Comparison of ENCODE assay signal across 21 cellular contexts in the genomic region with DNA sequence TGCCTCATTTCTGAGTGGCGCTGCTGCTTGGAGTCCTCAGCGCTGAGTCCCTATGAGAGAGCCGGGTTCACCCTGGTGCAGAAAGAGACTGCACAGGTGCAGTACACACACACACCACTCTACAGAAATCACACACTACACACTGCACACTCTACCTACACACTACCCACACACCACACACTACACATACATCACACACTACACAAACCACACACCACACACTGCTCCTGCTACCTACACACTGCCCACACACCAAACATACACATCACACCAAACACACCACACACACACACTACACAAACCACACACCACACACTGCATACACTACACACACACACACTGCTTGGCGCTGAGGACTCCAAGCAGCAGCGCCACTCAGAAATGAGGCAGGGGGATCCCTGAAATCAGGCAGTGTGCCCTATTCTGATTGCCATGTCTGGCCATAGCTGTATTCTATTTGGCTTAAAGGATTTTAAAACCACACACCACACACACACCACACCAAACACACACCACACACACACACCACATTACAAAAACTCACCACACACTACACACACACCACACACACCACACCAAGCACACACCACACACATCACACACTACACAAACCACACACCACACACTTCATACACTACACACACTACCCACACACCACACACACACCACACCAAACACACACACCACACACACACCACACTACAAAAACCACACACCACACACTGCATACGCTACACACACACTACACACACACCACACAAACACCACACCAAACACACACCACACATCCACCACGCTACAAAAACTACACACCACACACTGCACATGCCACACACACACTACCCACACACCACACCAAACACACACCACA. TPM values are rescaled to one million over a fixed set of nuclear protein-coding genes. Genes with fewer than 3 reads are reported as not detected.
A peak's percentile ranks its signal among the peaks of the same experiment; 100 is the strongest.
DNase-seq lines count a peak whose midpoint lies in the region; ATAC-seq, FAIRE-seq and TF ChIP-seq lines count a peak whose summit lies in the region.
"Had no signal": no experiment of that assay in that cellular context is flagged by ENCODE, and none has a peak within 500 bp of the region (broad histone marks: within the 10 kb centered on the region; RNA-seq: fewer than 3 reads in every experiment).

No MANE protein-coding gene starts in this region.

- no peak overlapping the region for H2BK5ac ChIP-seq in mesendoderm (ENCODE audit: low read length)

- H3K9ac ChIP-seq in mesendoderm (ENCODE audit: low read length): no peak overlapping the region

- peaks cover 11% of the 10 kb centered on the region for H3K4me1 Mint-ChIP-seq in WTC11

- no peak overlapping the region for H3K27ac ChIP-seq in mesendoderm (ENCODE audit: low read depth, low read length)
- H3K27ac ChIP-seq in pancreas: no peak overlapping the region
- H3K27ac ChIP-seq: ascending aorta, hepatocyte, psoas muscle, thyroid gland had no signal

- H3K56ac ChIP-seq in mesendoderm (ENCODE audit: low read length): peak overlapping the region; percentile 25

- no peak overlapping the region for H3K18ac ChIP-seq in mesendoderm (ENCODE audit: low read length)

- H3K9me3 ChIP-seq in pancreas: no peaks in the 10 kb centered on the region
- H3K9me3 ChIP-seq: ascending aorta, psoas muscle, thyroid gland had no signal

- no peak for TF ChIP-seq POLR2A in GM12891 (IDR thresholded peaks at IDR 0.05; ENCODE audit: low read depth, low read length)

- no peak overlapping the region for H3K23ac ChIP-seq in mesendoderm (ENCODE audit: low read length)

- no peak for TF ChIP-seq CTCF in pancreas (IDR thresholded peaks at IDR 0.05)
- TF ChIP-seq CTCF in WTC11 (IDR thresholded peaks at IDR 0.05): no peak

- intact Hi-C loops in pancreas (cut with DNase I): no loop called here

- no peak for DNase-seq in GM12891 (ENCODE audit: insufficient read length, low spot score)
- DNase-seq in NAMALWA (ENCODE audit: low spot score): peak; percentile 65
- DNase-seq in mesendoderm: peak; percentile 38
- no peak for DNase-seq in pancreas
- DNase-seq in WTC11 (ENCODE audit: low spot score): no peak
- DNase-seq: activated effector memory CD4-positive, alpha-beta T cell treated with Interleukin-2 at 50 U/mL for 16 hours; Calu3; islet precursor cell; mesenchymal stem cell; NCI-H187; NCI-H510A; nephron progenitor cell; psoas muscle; SHP77; thyroid gland had no signal

- H3K36me3 Mint-ChIP-seq in WTC11: no peaks in the 10 kb centered on the region

- ATAC-seq in pancreas (no peak), WTC11 (no peak)
- ATAC-seq: psoas muscle had no signal

- no peak overlapping the region for H4K8ac ChIP-seq in mesendoderm (ENCODE audit: low read depth, low read length)

- CTCF ChIA-PET in WTC11 (lab: Charles Lee): interaction anchor here (1.9 kb wide), 1 partner anchor 27 kb away, joined by 5 read pairs; no protein-coding TSS in a partner anchor

- H3K36me3 ChIP-seq in mesendoderm (ENCODE audit: control insufficient read depth, insufficient read depth, low read length) (no peaks in the 10 kb centered on the region), pancreas (no peaks in the 10 kb centered on the region)
- H3K36me3 ChIP-seq: ascending aorta, thyroid gland had no signal

- no peaks in the 10 kb centered on the region for H3K79me2 ChIP-seq in mesendoderm (ENCODE audit: control insufficient read depth, insufficient read depth, low read length)
- H3K79me2 ChIP-seq: hepatocyte had no signal

- H3K4me3 ChIP-seq in mesendoderm (ENCODE audit: low read length) (no peak overlapping the region), pancreas (no peak overlapping the region)
- H3K4me3 ChIP-seq: ascending aorta, hepatocyte, psoas muscle, smooth muscle cell, thyroid gland had no signal

- no peaks in the 10 kb centered on the region for H3K27me3 ChIP-seq in mesendoderm (ENCODE audit: insufficient read depth, low read length, poor library complexity)
- H3K27me3 ChIP-seq in pancreas: no peaks in the 10 kb centered on the region
- H3K27me3 ChIP-seq: ascending aorta, thyroid gland had no signal

- H3K4me2 ChIP-seq in mesendoderm (ENCODE audit: low read length): no peak overlapping the region
- H3K4me2 ChIP-seq: hepatocyte, smooth muscle cell had no signal

- no peak overlapping the region for H3K4ac ChIP-seq in mesendoderm (ENCODE audit: low read depth, low read length)

- no peak overlapping the region for H2BK15ac ChIP-seq in mesendoderm (replicated peaks; ENCODE audit: low read depth)

- FAIRE-seq in GM12891 (lab: Jason Lieb, UNC) (peak; percentile 98), pancreas (lab: Jason Lieb, UNC) (no peak)
- FAIRE-seq: G401.6 had no signal

- no peak overlapping the region for H3K27ac Mint-ChIP-seq in WTC11
- H3K27ac Mint-ChIP-seq: nephron progenitor cell; T-helper 1 cell treated with Interleukin-12 subunit alpha and Interleukin-12 subunit beta and Interleukin-4 antibody, amounts not matched to agents 30 μg/mL and 1 μg/mL, for 36 hours had no signal

- H4K5ac ChIP-seq in mesendoderm (ENCODE audit: low read length): no peak overlapping the region

- H3K4me1 ChIP-seq in mesendoderm (ENCODE audit: control insufficient read depth, low read depth, low read length): no peaks in the 10 kb centered on the region
- no peaks in the 10 kb centered on the region for H3K4me1 ChIP-seq in pancreas
- H3K4me1 ChIP-seq: ascending aorta, psoas muscle, thyroid gland had no signal

- POLR2A ChIA-PET in WTC11 (lab: Charles Lee): no interaction called here

- H2BK120ac ChIP-seq in mesendoderm (ENCODE audit: low read depth, low read length): no peak overlapping the region

- no peaks in the 10 kb centered on the region for H3K79me1 ChIP-seq in mesendoderm (ENCODE audit: low read length)

- H3K9me3 Mint-ChIP-seq in WTC11: no peaks in the 10 kb centered on the region; the same call in 1 of the 2 replicates
- H3K9me3 Mint-ChIP-seq: nephron progenitor cell; T-helper 1 cell treated with Interleukin-12 subunit alpha and Interleukin-12 subunit beta and Interleukin-4 antibody, amounts not matched to agents 30 μg/mL and 1 μg/mL, for 36 hours had no signal

- 100% methylated on average over 2 of the region's 7 CpGs for WGBS in mesendoderm (ENCODE audit: extremely low coverage, insufficient coverage, low lambda C conversion rate)
- WGBS in pancreas, 2 donors: 89 to 95% methylated on average over 7 of the region's 7 CpGs

- H2AK5ac ChIP-seq in mesendoderm (ENCODE audit: low read length): no peak overlapping the region

- H3K4me3 Mint-ChIP-seq in WTC11: no peak overlapping the region
- H3K4me3 Mint-ChIP-seq: nephron progenitor cell; T-helper 1 cell treated with Interleukin-12 subunit alpha and Interleukin-12 subunit beta and Interleukin-4 antibody, amounts not matched to agents 30 μg/mL and 1 μg/mL, for 36 hours had no signal

- H3K27me3 Mint-ChIP-seq in WTC11 (ENCODE audit: low read depth): no peaks in the 10 kb centered on the region; the same call in 1 of the 2 replicates

TF ChIP-seq in GM12891, 5 proteins besides CTCF, POLR2A, EP300 and RAD21:
- TF ChIP-seq SPI1 (IDR thresholded peaks at IDR 0.05; ENCODE audit: low read depth, low read length) (no peak), TAF1 (IDR thresholded peaks at IDR 0.05; ENCODE audit: low read depth, low read length) (no peak), POLR2AphosphoS5 (IDR thresholded peaks at IDR 0.05; ENCODE audit: low read depth, low read length) (no peak), PAX5 (IDR thresholded peaks at IDR 0.05; ENCODE audit: insufficient read depth, low read length, severe bottlenecking) (no peak), POU2F2 (IDR thresholded peaks at IDR 0.05; ENCODE audit: low read depth, low read length) (no peak)

TF ChIP-seq in WTC11, 78 proteins besides CTCF, POLR2A, EP300 and RAD21 (continues in another document):
- TF ChIP-seq ZNF396 (CRISPR knock-in tag; IDR thresholded peaks at IDR 0.05; ENCODE audit: borderline replicate concordance) (no peak), OVOL2 (CRISPR knock-in tag; IDR thresholded peaks at IDR 0.05; ENCODE audit: borderline replicate concordance) (no peak), FOXJ3 (CRISPR knock-in tag; IDR thresholded peaks at IDR 0.05; ENCODE audit: borderline replicate concordance) (no peak)
- TF ChIP-seq, protein P1, sequence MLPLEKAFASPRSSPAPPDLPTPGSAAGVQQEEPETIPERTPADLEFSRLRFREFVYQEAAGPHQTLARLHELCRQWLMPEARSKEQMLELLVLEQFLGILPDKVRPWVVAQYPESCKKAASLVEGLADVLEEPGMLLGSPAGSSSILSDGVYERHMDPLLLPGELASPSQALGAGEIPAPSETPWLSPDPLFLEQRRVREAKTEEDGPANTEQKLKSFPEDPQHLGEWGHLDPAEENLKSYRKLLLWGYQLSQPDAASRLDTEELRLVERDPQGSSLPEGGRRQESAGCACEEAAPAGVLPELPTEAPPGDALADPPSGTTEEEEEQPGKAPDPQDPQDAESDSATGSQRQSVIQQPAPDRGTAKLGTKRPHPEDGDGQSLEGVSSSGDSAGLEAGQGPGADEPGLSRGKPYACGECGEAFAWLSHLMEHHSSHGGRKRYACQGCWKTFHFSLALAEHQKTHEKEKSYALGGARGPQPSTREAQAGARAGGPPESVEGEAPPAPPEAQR (CRISPR knock-in tag; IDR thresholded peaks at IDR 0.05): no peak

RNA-seq across cellular contexts. Expression of gene MAG, which starts 4.9 kb away (rescaled TPM):
- polyA plus RNA-seq in GM12891 (2012; ENCODE audit: low read depth, missing spikeins): 0.21 TPM
- polyA plus RNA-seq in mesendoderm (2013, experiment 1 of 2): 0.06 TPM
- polyA plus RNA-seq in mesendoderm (2013, experiment 2 of 2): not detected
- total RNA-seq in pancreas (under 1 TPM in 1 of 6 donors, not detected in 5; 0.17 TPM), WTC11 (2021) (0.23 to 0.53 TPM (median 0.46 TPM) in 3 replicates)
- polyA plus RNA-seq in pancreas: under 1 TPM in 1 of 2 donors, not detected in 1; 0.47 TPM
- total RNA-seq: ascending aorta, Calu3, hepatocyte, smooth muscle cell had no signal
- polyA plus RNA-seq: smooth muscle cell had no signal

RNA-seq across cellular contexts. Expression of gene HAMP, which starts 14.6 kb away (rescaled TPM):
- polyA plus RNA-seq in GM12891 (2012; ENCODE audit: low read depth, missing spikeins): 0.28 TPM
- not detected for polyA plus RNA-seq in mesendoderm (2013, experiment 1 of 2)
- polyA plus RNA-seq in mesendoderm (2013, experiment 2 of 2): 0.07 TPM
- total RNA-seq in pancreas: 10 to 100 TPM in 1 of 6 donors, 1 to 10 TPM in 4, under 1 TPM in 1; 0.69 to 10.2 (median 2.2) TPM
- polyA plus RNA-seq in pancreas: 100 to 1,000 TPM in 1 of 2 donors, 10 to 100 TPM in 1; 24.5 to 138 TPM
- 0.11 to 0.22 TPM (median 0.14 TPM) in 3 replicates for total RNA-seq in WTC11 (2021)
- total RNA-seq: ascending aorta, cerebellum, smooth muscle cell, thyroid gland had no signal
- polyA plus RNA-seq: psoas muscle, smooth muscle cell had no signal

RNA-seq across cellular contexts. Expression of gene USF2, which starts 28.1 kb away (rescaled TPM):
- 109 TPM for polyA plus RNA-seq in GM12891 (2012; ENCODE audit: low read depth, missing spikeins)
- polyA plus RNA-seq in mesendoderm (2013, experiment 1 of 2): 81.7 TPM
- 79.2 TPM for polyA plus RNA-seq in mesendoderm (2013, experiment 2 of 2)
- 10 to 100 TPM; 46.4 to 84.9 (median 59.8) TPM for total RNA-seq in pancreas
- polyA plus RNA-seq in pancreas: 100 to 1,000 TPM; 106 to 112 TPM
- 109 to 127 TPM (median 120 TPM) in 3 replicates for total RNA-seq in WTC11 (2021)

RNA-seq across cellular contexts. Expression of gene CD22, which starts 32.1 kb away (rescaled TPM):
- polyA plus RNA-seq in GM12891 (2012; ENCODE audit: low read depth, missing spikeins): 165 TPM
- polyA plus RNA-seq in mesendoderm (2013, experiment 1 of 2): 0.08 TPM
- 0.13 TPM for polyA plus RNA-seq in mesendoderm (2013, experiment 2 of 2)
- total RNA-seq in pancreas (1 to 10 TPM in 2 of 6 donors, under 1 TPM in 4; 0.32 to 2.1 (median 0.94) TPM), WTC11 (2021) (0.28 to 1.1 TPM (median 0.55 TPM) in 3 replicates)
- under 1 TPM; 0.38 to 0.49 TPM for polyA plus RNA-seq in pancreas
- total RNA-seq: cerebellum, smooth muscle cell had no signal
- polyA plus RNA-seq: hepatocyte, smooth muscle cell had no signal

RNA-seq across cellular contexts. Expression of gene LSR, which starts 48.1 kb away (rescaled TPM):
- polyA plus RNA-seq in GM12891 (2012; ENCODE audit: low read depth, missing spikeins): 17.5 TPM
- 93.8 TPM for polyA plus RNA-seq in mesendoderm (2013, experiment 1 of 2)
- 95.6 TPM for polyA plus RNA-seq in mesendoderm (2013, experiment 2 of 2)
- total RNA-seq in pancreas: 100 to 1,000 TPM in 1 of 6 donors, 10 to 100 TPM in 5; 51.6 to 103 (median 67.0) TPM
- 10 to 100 TPM; 46.1 to 67.5 TPM for polyA plus RNA-seq in pancreas
- 126 to 132 TPM (median 130 TPM) in 3 replicates for total RNA-seq in WTC11 (2021)

Comparison
In these comparisons a context has a peak if more than half of its experiments do, and no peak if none do; other contexts are left out.
1. DNase-seq: peak in NAMALWA (single experiment) and mesendoderm (single experiment); none in GM12891 (single experiment), pancreas (0 of 6) and WTC11 (single experiment).